ENCODE assay signal across 8 cellular contexts in the genomic region with DNA sequence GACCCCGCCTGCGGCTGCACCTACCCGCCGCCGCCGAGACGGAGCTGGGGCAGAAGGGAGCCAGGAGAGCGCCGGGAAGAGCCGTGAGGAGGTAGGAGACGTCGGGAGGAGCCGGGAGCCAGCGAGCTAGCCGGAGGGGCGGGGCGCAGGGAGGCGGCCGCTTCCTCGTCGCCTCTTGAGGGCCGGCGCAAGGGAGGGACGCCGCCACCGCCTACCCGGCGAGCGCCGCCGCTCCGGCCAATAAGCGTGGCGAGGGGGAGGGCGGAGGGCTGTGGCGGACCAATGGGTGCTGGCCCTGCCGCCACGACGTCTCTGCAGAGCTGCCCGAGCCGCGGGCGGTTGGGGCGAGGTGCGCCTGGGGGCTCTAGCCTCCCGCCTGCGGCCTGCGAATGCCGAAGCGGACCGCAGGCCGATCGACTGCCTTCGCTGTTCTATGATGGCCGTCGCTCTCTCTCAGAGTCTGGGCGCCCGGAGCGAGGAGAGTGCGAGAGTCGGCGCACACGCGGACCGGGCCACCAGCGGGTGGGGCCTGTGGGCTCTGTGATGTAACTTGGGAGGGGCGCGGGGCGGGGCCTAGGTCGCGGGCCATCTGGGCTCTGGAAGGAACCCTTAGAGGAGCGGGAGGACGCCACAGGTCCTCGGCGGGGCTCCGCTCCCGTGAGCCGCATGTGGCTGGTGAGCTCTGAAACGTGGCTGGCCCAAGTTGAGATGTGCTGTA.
A peak's percentile ranks its signal among the peaks of the same experiment; 100 is the strongest.
DNase-seq lines count a peak whose midpoint lies in the region; ATAC-seq and TF ChIP-seq lines count a peak whose summit lies in the region.

No MANE protein-coding gene starts in this region.

- peak; percentile 97 for DNase-seq in EL
- peak; percentile 91 for DNase-seq in H4 (ENCODE audit: low spot score)
- DNase-seq in LoVo (ENCODE audit: low spot score): peak; percentile 97
- peak; percentile 93 for DNase-seq in RWPE1 (ENCODE audit: low spot score)
- DNase-seq in activated effector memory CD4-positive, alpha-beta T cell treated with Interleukin-2 at 50 U/mL for 16 hours: peak; percentile 92
- peak; percentile 94 for DNase-seq in fibroblast of the aortic adventitia (ENCODE audit: low read depth)
- DNase-seq in stimulated activated naive CD8-positive, alpha-beta T cell treated with anti-CD3 and anti-CD28 coated beads, Interleukin-15, Interleukin-2, amounts not matched to agents 100 U/mL and 50 U/mL, for 24 hours: peak; percentile 96

- TF ChIP-seq CTCF in RWPE1 (conservative IDR thresholded peaks at IDR 0.05; ENCODE audit: low read depth) (no peak), fibroblast of the aortic adventitia (IDR thresholded peaks at IDR 0.05; ENCODE audit: insufficient read depth, low read length) (peak; percentile 17), nephron (IDR thresholded peaks at IDR 0.05; ENCODE audit: unreplicated experiment in 3 of 3) (peak in 1 of 3 experiments; percentile 25)

- H3K36me3 Mint-ChIP-seq in nephron (ENCODE audit: low read depth): peaks cover 9% of the 10 kb centered on the region

- H3K27ac ChIP-seq in RWPE1: peak overlapping the region; percentile 95

- POLR2A ChIA-PET in RWPE1 (lab: Yijun Ruan, JAX; ENCODE audit: low non-redundant PET): interaction anchor here (0.8 kb wide), 2 partner anchors 11 to 1837 kb away, joined by 3 read pairs; no protein-coding TSS in a partner anchor

- CTCF ChIA-PET in RWPE1 (lab: Yijun Ruan, JAX): no interaction called here

- no peaks in the 10 kb centered on the region for H3K9me3 Mint-ChIP-seq in nephron

- peak; percentile 96 for ATAC-seq in stimulated activated naive CD8-positive, alpha-beta T cell treated with anti-CD3 and anti-CD28 coated beads, Interleukin-15, Interleukin-2, amounts not matched to agents 100 U/mL and 50 U/mL, for 24 hours

- H3K4me3 Mint-ChIP-seq in nephron: peak overlapping the region; percentile 96 to 100 (median 97)

- peaks cover 30% of the 10 kb centered on the region for H3K4me1 Mint-ChIP-seq in nephron

- H3K27me3 Mint-ChIP-seq in nephron (ENCODE audit: low read depth): peaks cover 6% of the 10 kb centered on the region

- peak overlapping the region; percentile 94 to 97 (median 97) for H3K27ac Mint-ChIP-seq in nephron

- H3K4me3 ChIP-seq in fibroblast of the aortic adventitia (ENCODE audit: low read depth, low read length): peak overlapping the region; percentile 87

Comparison
In these comparisons a context has a peak if more than half of its experiments do, and no peak if none do; other contexts are left out.
1. Peak in every context shown above with its lines: DNase-seq, ATAC-seq, H3K4me3 ChIP-seq and H3K27ac ChIP-seq.